8 cellular contexts compared by ENCODE assay signal in genomic region chr17:20944014-20944905, GRCh38.
A peak's percentile ranks its signal among the peaks of the same experiment; 100 is the strongest.
DNase-seq lines count a peak whose midpoint lies in the region; ATAC-seq and TF ChIP-seq lines count a peak whose summit lies in the region.

No MANE protein-coding gene starts in this region.

- TF ChIP-seq POLR2A in prostate gland (IDR thresholded peaks at IDR 0.05) = no peak

- no peaks in the 10 kb centered on the region for H4K20me1 ChIP-seq in mammary epithelial cell (ENCODE audit: insufficient read depth, low read length)

- dilution Hi-C loops in mammary epithelial cell (cut with HindIII; ENCODE audit: low sequenced_read_pairs) = no loop called here

- no peak overlapping the region for H3K4me3 ChIP-seq in mammary epithelial cell (replicated peaks in 1 of 3; ENCODE audit: insufficient read depth in 1 of 3, low read depth in 2 of 3, low read length in 3 of 3)
- H3K4me3 ChIP-seq in prostate gland = no peak overlapping the region

- CTCF ChIA-PET in mammary epithelial cell (lab: Charles Lee; ENCODE audit: low non-redundant PET) = interaction anchor here (0.6 kb wide), 1 partner anchor 53 kb away, joined by 6 read pairs; no protein-coding TSS in a partner anchor

- no peak for ATAC-seq in GM18909 (IDR thresholded peaks at IDR 0.05; ENCODE audit: poor library complexity, unreplicated experiment)
- ATAC-seq in GM18907 (IDR thresholded peaks at IDR 0.05; ENCODE audit: unreplicated experiment) = no peak

- no peak overlapping the region for H3K4me2 ChIP-seq in mammary epithelial cell (ENCODE audit: insufficient read depth, low read depth, low read length)

- H3K27ac ChIP-seq in mammary epithelial cell (ENCODE audit: insufficient read depth, low read depth, low read length) (no peak overlapping the region), prostate gland (no peak overlapping the region)

- 64% methylated on average over 13 of the region's 13 CpGs for WGBS in mammary epithelial cell (ENCODE audit: low coverage, missing lambda C conversion rate)
- WGBS in prostate gland = 75% methylated on average over 13 of the region's 13 CpGs

- intact Hi-C loops in mammary epithelial cell (cut with micrococcal nuclease) (loop anchor here (1.0 to 5.0 kb wide), 2 partner anchors 49 to 98 kb away; partner anchors contain the start of gene USP22), prostate gland (cut with DNase I) (no loop called here)

- DNase-seq in NCI-H82 (lab: John Stamatoyannopoulos, UW) (peak; percentile 43), NCI-H82 treated with DMSO at 0.1 percent for 48 hours (lab: John Stamatoyannopoulos, UW; ENCODE audit: unreplicated experiment) (no peak), NCI-H510A treated with DMSO at 0.1 percent for 48 hours (lab: John Stamatoyannopoulos, UW) (peak; percentile 70), mammary epithelial cell (peak; percentile 57), prostate gland (ENCODE audit: low spot score) (peak; percentile 80), epidermal melanocyte (ENCODE audit: insufficient read length, low spot score) (no peak)

- no peak overlapping the region for H2AFZ ChIP-seq in mammary epithelial cell (ENCODE audit: low read depth, low read length)

- H3K79me2 ChIP-seq in mammary epithelial cell (ENCODE audit: insufficient read depth, low read length) = no peaks in the 10 kb centered on the region

- H3K9me3 ChIP-seq in mammary epithelial cell (replicated peaks; ENCODE audit: insufficient read depth, low read length) (no peaks in the 10 kb centered on the region), prostate gland (no peaks in the 10 kb centered on the region)

- BruUV-seq in mammary epithelial cell (replicated peaks; lab: Mats Ljungman, UMichigan) = no TSS peak

- H3K36me3 ChIP-seq in mammary epithelial cell (ENCODE audit: insufficient read depth, low read length) (no peaks in the 10 kb centered on the region), prostate gland (no peaks in the 10 kb centered on the region)

- H3K4me1 ChIP-seq in mammary epithelial cell (ENCODE audit: insufficient read depth, low read length) (no peaks in the 10 kb centered on the region), prostate gland (replicated peaks) (no peaks in the 10 kb centered on the region)

- no peak overlapping the region for H3K9ac ChIP-seq in mammary epithelial cell (ENCODE audit: insufficient read depth, low read length)

- in situ Hi-C loops in mammary epithelial cell (cut with MboI; ENCODE audit: low sequenced_read_pairs in 2 of 2) = no loop called here

- TF ChIP-seq CTCF in mammary epithelial cell (conservative IDR thresholded peaks at IDR 0.05 in 1 of 2, IDR thresholded peaks at IDR 0.05 in 1 of 2; ENCODE audit: extremely low read depth in 1 of 2, insufficient read depth in 1 of 2, low read depth in 1 of 2, low read length in 2 of 2) = peak; percentile 60 to 91
- TF ChIP-seq CTCF in prostate gland (IDR thresholded peaks at IDR 0.05) = peak; percentile 31 to 82 (median 55)

- H3K27me3 ChIP-seq in mammary epithelial cell (ENCODE audit: insufficient read depth, low read length) = no peaks in the 10 kb centered on the region
- no peaks in the 10 kb centered on the region for H3K27me3 ChIP-seq in prostate gland (replicated peaks; ENCODE audit: insufficient read depth)

Comparison
In these comparisons a context has a peak if more than half of its experiments do, and no peak if none do; other contexts are left out.
1. DNase-seq: peak in NCI-H82 (single experiment), NCI-H510A treated with DMSO at 0.1 percent for 48 hours (single experiment), mammary epithelial cell (single experiment) and prostate gland (single experiment); none in NCI-H82 treated with DMSO at 0.1 percent for 48 hours (single experiment) and epidermal melanocyte (single experiment).